In the genomic region with DNA sequence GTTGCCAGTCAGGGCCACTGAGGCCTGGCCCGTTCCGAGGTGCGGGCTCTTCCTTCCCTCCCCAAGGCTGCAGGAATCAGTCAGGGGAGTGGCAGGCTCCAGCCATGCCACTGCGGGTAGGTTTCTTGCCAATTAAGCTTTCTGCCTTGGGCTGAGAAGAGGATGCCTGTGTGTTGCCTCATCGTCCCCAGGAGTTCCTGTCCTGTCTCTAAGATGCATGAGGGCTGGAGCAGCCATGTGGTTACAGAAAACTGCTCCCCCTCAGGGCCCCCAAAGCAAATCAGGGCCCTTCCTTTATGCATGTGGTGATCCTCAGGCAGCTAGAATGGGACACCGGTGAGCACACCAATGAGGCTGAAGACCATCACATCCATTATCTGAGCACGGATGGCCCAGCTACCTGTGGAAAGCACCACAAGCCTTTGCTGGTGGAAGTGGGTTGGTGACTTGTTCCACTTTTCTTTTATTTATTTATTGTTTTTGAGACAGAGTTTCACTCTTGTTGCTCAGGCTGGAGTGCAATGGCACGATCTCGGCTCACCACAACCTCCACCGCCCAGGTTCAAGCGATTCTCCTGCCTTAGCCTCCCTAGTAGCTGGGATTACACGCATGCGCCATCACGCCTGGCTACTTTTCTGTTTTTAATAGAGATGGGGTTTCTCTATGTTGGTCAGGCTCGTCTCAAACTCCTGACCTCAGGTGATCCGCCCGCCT, we compare ENCODE assay signal across 1 cellular context.
TF ChIP-seq lines count a peak whose summit lies in the region.

No MANE protein-coding gene starts in this region.

TF ChIP-seq in HepG2, 621 proteins besides CTCF, POLR2A, EP300 and RAD21:
- TF ChIP-seq BORCS8-MEF2B (CRISPR knock-in tag; IDR thresholded peaks at IDR 0.05) (peak; percentile 12; the same call in 1 of the 2 replicates), AGO2 (optimal IDR thresholded peaks at IDR 0.05; ENCODE audit: low read depth, low read length) (peak; percentile 68), AGO1 (IDR thresholded peaks at IDR 0.05; ENCODE audit: low read depth, low read length, poor library complexity, severe bottlenecking) (peak; percentile 34), POLR2G (IDR thresholded peaks at IDR 0.05; ENCODE audit: low read depth, low read length) (0 out of 2 replicates have a peak, but pooled peaks have one; percentile 8)
